Comparison of ENCODE assay signal across 9 cellular contexts in the genomic region with DNA sequence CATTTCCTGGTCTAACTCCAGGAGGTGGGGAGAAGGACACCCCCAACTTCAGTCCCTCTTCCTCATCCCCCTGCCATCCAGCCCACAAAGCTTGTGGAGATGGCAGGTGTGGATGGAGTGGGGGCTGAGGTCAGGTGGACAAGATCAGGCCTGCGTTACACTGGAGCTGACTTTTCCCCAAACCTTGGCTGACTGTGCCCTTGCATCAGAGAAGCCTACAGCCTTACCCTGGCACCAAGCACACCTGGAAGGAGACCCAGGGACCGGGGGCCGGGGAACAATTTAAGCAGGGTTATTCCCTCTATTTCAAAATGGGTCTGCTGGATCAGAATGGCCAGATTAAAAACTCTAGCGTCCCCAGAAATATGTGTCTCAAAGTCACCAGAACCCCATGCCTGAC. TPM values are rescaled to one million over a fixed set of nuclear protein-coding genes. Genes with fewer than 3 reads are reported as not detected.
A peak's percentile ranks its signal among the peaks of the same experiment; 100 is the strongest.
DNase-seq lines count a peak whose midpoint lies in the region; ATAC-seq and TF ChIP-seq lines count a peak whose summit lies in the region.
"Had no signal": no experiment of that assay in that cellular context is flagged by ENCODE, and none has a peak within 500 bp of the region (broad histone marks: within the 10 kb centered on the region; RNA-seq: fewer than 3 reads in every experiment).

No MANE protein-coding gene starts in this region.

- H3K36me3 Mint-ChIP-seq in progenitor cell of endocrine pancreas (ENCODE audit: insufficient read depth) = no peaks in the 10 kb centered on the region

- H3K79me2 ChIP-seq in OCI-LY7 (ENCODE audit: insufficient read depth, low read depth, low read length) = no peaks in the 10 kb centered on the region; the same call in 1 of the 2 replicates

- no peak for ATAC-seq in HG03025 (IDR thresholded peaks at IDR 0.05; ENCODE audit: low FRiP score, unreplicated experiment)

- no peaks in the 10 kb centered on the region for H3K9me3 Mint-ChIP-seq in progenitor cell of endocrine pancreas (ENCODE audit: low read depth)
- H3K9me3 Mint-ChIP-seq: activated B cell treated with CpG ODN at 0.5 μM for 24 hours had no signal

- H3K27me3 ChIP-seq in H7 (ENCODE audit: control insufficient read depth, insufficient read depth, low read length) = no peaks in the 10 kb centered on the region

- H3K4me2 ChIP-seq in OCI-LY7 (ENCODE audit: low read length) = peak overlapping the region; percentile 86

- peaks cover 44% of the 10 kb centered on the region for H3K4me1 ChIP-seq in OCI-LY7 (ENCODE audit: insufficient read depth, low read length, poor library complexity, severe bottlenecking)

- H3K4me3 ChIP-seq in H7 (ENCODE audit: insufficient read depth, low read depth, low read length) (no peak overlapping the region), OCI-LY7 (ENCODE audit: low read depth, low read length, poor library complexity, severe bottlenecking) (peak overlapping the region; percentile 88), coronary artery (no peak overlapping the region)

- H3K9me2 ChIP-seq in OCI-LY7 (ENCODE audit: insufficient read depth, low read length) = no peaks in the 10 kb centered on the region

- CTCF ChIA-PET in OCI-LY7 (lab: Charles Lee; ENCODE audit: unreplicated experiment) = interaction anchor here (1.0 to 2.3 kb wide), 4 partner anchors 14 to 109 kb away, joined by 3 to 20 read pairs (median 4); a partner anchor contains a TSS

- peaks cover 26% of the 10 kb centered on the region for H3K4me1 Mint-ChIP-seq in progenitor cell of endocrine pancreas (ENCODE audit: low read depth)

- H2AFZ ChIP-seq in OCI-LY7 (ENCODE audit: low read length) = no peak overlapping the region

- H3K4me3 Mint-ChIP-seq in progenitor cell of endocrine pancreas (ENCODE audit: low read depth) = peak overlapping the region; percentile 21

- TF ChIP-seq CTCF in OCI-LY7 (conservative IDR thresholded peaks at IDR 0.05; ENCODE audit: low read length) = no peak
- no peak for TF ChIP-seq CTCF in coronary artery (IDR thresholded peaks at IDR 0.05)
- no peak for TF ChIP-seq CTCF in progenitor cell of endocrine pancreas (IDR thresholded peaks at IDR 0.05; ENCODE audit: unreplicated experiment)

- H3K27ac ChIP-seq in OCI-LY7 (ENCODE audit: low read depth, low read length, poor library complexity, severe bottlenecking) (peak overlapping the region; percentile 60), coronary artery (peak overlapping the region; percentile 80 to 94)

- no peaks in the 10 kb centered on the region for H3K27me3 Mint-ChIP-seq in progenitor cell of endocrine pancreas
- H3K27me3 Mint-ChIP-seq: activated B cell treated with CpG ODN at 0.5 μM for 24 hours had no signal

- intact Hi-C loops in OCI-LY7 (cut with micrococcal nuclease; ENCODE audit: unreplicated experiment) = loop anchor here (1.0 kb wide), 2 partner anchors 31 to 35 kb away; no protein-coding TSS in a partner anchor

- H4K20me1 ChIP-seq in OCI-LY7 (ENCODE audit: insufficient read depth, low read length) = no peaks in the 10 kb centered on the region

- no peaks in the 10 kb centered on the region for H3K9me3 ChIP-seq in OCI-LY7 (ENCODE audit: low read length)

- POLR2A ChIA-PET in OCI-LY7 (lab: Charles Lee) = interaction anchor here (0.6 to 4.7 kb wide), 7 partner anchors 10 to 383 kb away, joined by 3 to 38 read pairs (median 4); a partner anchor contains a TSS

- DNase-seq in H7 = peak; percentile 37
- DNase-seq in OCI-LY7 (ENCODE audit: low spot score) = no peak
- DNase-seq in coronary artery (ENCODE audit: low spot score) = no peak
- DNase-seq in progenitor cell of endocrine pancreas (ENCODE audit: low spot score, unreplicated experiment) = no peak
- no peak for DNase-seq in NCI-H2107 (lab: John Stamatoyannopoulos, UW)
- no peak for DNase-seq in globus pallidus (ENCODE audit: low spot score)
- DNase-seq in NK-92 (lab: John Stamatoyannopoulos, UW; ENCODE audit: unreplicated experiment) = no peak

- H3K36me3 ChIP-seq in H7 (replicated peaks; ENCODE audit: control insufficient read depth, insufficient read depth, low read length) = no peaks in the 10 kb centered on the region
- no peaks in the 10 kb centered on the region for H3K36me3 ChIP-seq in OCI-LY7 (ENCODE audit: insufficient read depth, low read length)

- no peak overlapping the region for H3K27ac Mint-ChIP-seq in progenitor cell of endocrine pancreas

- BruUV-seq in OCI-LY7 (replicated peaks; lab: Mats Ljungman, UMichigan) = no TSS peak

RNA-seq across cellular contexts. Expression of a gene that starts 14.4 kb away (rescaled TPM):
- total RNA-seq in H7 (2014; rRNA removed; shearing (Covaris generic)) = 30.3 and 30.5 TPM in 2 replicates
- total RNA-seq in OCI-LY7 (2014; rRNA removed; shearing (Covaris generic)) = 32.9 and 43.6 TPM in 2 replicates
- total RNA-seq in OCI-LY7 (2022) = 92.1 and 103 TPM in 2 replicates
- 57.3 and 73.6 TPM in 2 replicates for total RNA-seq in progenitor cell of endocrine pancreas
